Comparison of ENCODE assay signal across 19 cellular contexts in genomic region chr9:29437515-29437914, GRCh38.
"Had no signal": no experiment of that assay in that cellular context is flagged by ENCODE, and none has a peak within 500 bp of the region (broad histone marks: within the 10 kb centered on the region; RNA-seq: fewer than 3 reads in every experiment).

No MANE protein-coding gene starts in this region.

- DNase-seq: effector CD4-positive, alpha-beta T cell; endodermal cell; erythroblast; foreskin keratinocyte; head of caudate nucleus; left ventricle myocardium superior; mesenchymal stem cell; midbrain; ovary; right cardiac atrium; small intestine; stimulated activated CD4-positive, alpha-beta T cell treated with anti-CD3 and anti-CD28 coated beads, Interleukin-2, amount 100 ng/mL, for 48 hours; stimulated activated naive CD4-positive, alpha-beta T cell treated with Interleukin-2 at 50 U/mL for 16 hours; trophoblast cell had no signal

- H3K27ac ChIP-seq: coronary artery, foreskin keratinocyte, hepatocyte, neutrophil, ovary had no signal

- H3K27ac Mint-ChIP-seq: endodermal cell had no signal

- H3K4me2 ChIP-seq: hepatocyte had no signal

- H3K4me3 Mint-ChIP-seq: endodermal cell had no signal

- H3K36me3 ChIP-seq: neutrophil, ovary had no signal

- H3K4me3 ChIP-seq: coronary artery, hepatocyte, lung, ovary had no signal

- H2AFZ ChIP-seq: hepatocyte had no signal

- H3K9me3 Mint-ChIP-seq: endodermal cell had no signal

- FAIRE-seq: endothelial cell of umbilical vein, small intestine had no signal

- H3K9me3 ChIP-seq: neutrophil, ovary had no signal

- H3K4me1 ChIP-seq: foreskin keratinocyte had no signal

- H3K79me2 ChIP-seq: hepatocyte had no signal

- H3K27me3 ChIP-seq: foreskin keratinocyte, hepatocyte, neutrophil, ovary had no signal
